2 cellular contexts compared by ENCODE assay signal in the genomic region with DNA sequence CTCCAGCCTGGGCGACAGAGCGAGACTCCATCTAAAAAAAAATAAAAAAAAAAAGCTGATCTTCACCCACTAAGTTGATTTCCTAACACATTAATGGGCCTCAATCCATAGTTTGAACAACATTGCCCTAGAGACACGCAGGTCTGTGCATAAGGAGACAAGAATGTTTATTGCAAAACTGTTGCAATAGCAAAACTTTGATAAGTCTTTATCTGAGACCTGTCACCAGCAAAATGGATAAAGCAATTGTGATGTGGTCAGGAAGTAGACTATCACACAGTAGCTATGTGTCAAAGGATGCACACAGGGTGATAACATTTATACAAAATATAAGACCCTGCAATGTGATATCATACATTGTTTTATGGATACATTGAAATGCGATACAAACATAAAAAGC.
A peak's percentile ranks its signal among the peaks of the same experiment; 100 is the strongest.
TF ChIP-seq lines count a peak whose summit lies in the region.

No MANE protein-coding gene starts in this region.

TF ChIP-seq in IMR-90, 13 proteins besides CTCF, POLR2A, EP300 and RAD21:
- peak; percentile 75 for TF ChIP-seq CEBPB (IDR thresholded peaks at IDR 0.05; ENCODE audit: low read depth, low read length)
- no peak for TF ChIP-seq MAFK (IDR thresholded peaks at IDR 0.05; ENCODE audit: low read depth, low read length)
TF ChIP-seq in IMR-90: peak in this region for 1.

TF ChIP-seq in H1, 55 proteins besides CTCF, POLR2A, EP300 and RAD21:
- TF ChIP-seq CREB1 (IDR thresholded peaks at IDR 0.05) = no peak
- TF ChIP-seq CBX8 (IDR thresholded peaks at IDR 0.05; ENCODE audit: borderline replicate concordance, low read depth, low read length) = no peak
- TF ChIP-seq MAFK (IDR thresholded peaks at IDR 0.05; ENCODE audit: low read depth, low read length) = no peak
- TF ChIP-seq, protein P1, sequence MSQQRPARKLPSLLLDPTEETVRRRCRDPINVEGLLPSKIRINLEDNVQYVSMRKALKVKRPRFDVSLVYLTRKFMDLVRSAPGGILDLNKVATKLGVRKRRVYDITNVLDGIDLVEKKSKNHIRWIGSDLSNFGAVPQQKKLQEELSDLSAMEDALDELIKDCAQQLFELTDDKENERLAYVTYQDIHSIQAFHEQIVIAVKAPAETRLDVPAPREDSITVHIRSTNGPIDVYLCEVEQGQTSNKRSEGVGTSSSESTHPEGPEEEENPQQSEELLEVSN (IDR thresholded peaks at IDR 0.05) = no peak
- no peak for TF ChIP-seq KDM1A (IDR thresholded peaks at IDR 0.05; ENCODE audit: borderline replicate concordance, low read length)
- no peak for TF ChIP-seq HDAC2 (IDR thresholded peaks at IDR 0.05; ENCODE audit: borderline replicate concordance in 1 of 2, low read depth in 2 of 2, low read length in 2 of 2)
- TF ChIP-seq YY1 (IDR thresholded peaks at IDR 0.05; ENCODE audit: low read depth, low read length) = no peak
- no peak for TF ChIP-seq POLR2AphosphoS5 (IDR thresholded peaks at IDR 0.05; ENCODE audit: low read depth, low read length)
- no peak for TF ChIP-seq GTF2F1 (IDR thresholded peaks at IDR 0.05; ENCODE audit: borderline replicate concordance, low read depth, low read length)
TF ChIP-seq in H1: peak in this region for 0.
